1 cellular context compared by ENCODE assay signal in genomic region chr11:62544521-62545436, GRCh38.
TF ChIP-seq lines count a peak whose summit lies in the region.

No MANE protein-coding gene starts in this region.

TF ChIP-seq in K562, 482 proteins besides CTCF, POLR2A, EP300 and RAD21:
- TF ChIP-seq ZNF584 (CRISPR knock-in tag; IDR thresholded peaks at IDR 0.05; ENCODE audit: low read depth) (0 out of 2 replicates have a peak, but pooled peaks have one; percentile 49), MAX (CRISPR knock-in tag; IDR thresholded peaks at IDR 0.05) (0 out of 2 replicates have a peak, but pooled peaks have one; percentile 3), PRMT5 (CRISPR knock-in tag; IDR thresholded peaks at IDR 0.05) (no peak), ZEB2 (IDR thresholded peaks at IDR 0.05) (no peak), FOXP4 (CRISPR knock-in tag; IDR thresholded peaks at IDR 0.05; ENCODE audit: borderline replicate concordance) (peak; percentile 86), RBM34 (IDR thresholded peaks at IDR 0.05; ENCODE audit: borderline replicate concordance, insufficient read depth, low read length) (no peak), ZBTB5 (IDR thresholded peaks at IDR 0.05) (no peak), KDM5B (IDR thresholded peaks at IDR 0.05; ENCODE audit: insufficient replicate concordance, low read depth, low read length) (peak; percentile 24), REST (CRISPR knock-in tag; IDR thresholded peaks at IDR 0.05; ENCODE audit: low read depth) (0 out of 2 replicates have a peak, but pooled peaks have one; percentile 25), U2AF1 (optimal IDR thresholded peaks at IDR 0.05; ENCODE audit: low read depth, low read length) (peak; percentile 11), KDM2B (CRISPR knock-in tag; IDR thresholded peaks at IDR 0.05) (peak; percentile 70; the same call in 1 of the 2 replicates), TFAP4 (CRISPR knock-in tag; IDR thresholded peaks at IDR 0.05; ENCODE audit: borderline replicate concordance) (0 out of 2 replicates have a peak, but pooled peaks have one; percentile 4), SAP30 (IDR thresholded peaks at IDR 0.05; ENCODE audit: borderline replicate concordance, insufficient read depth, low read depth, low read length, poor library complexity, severe bottlenecking) (peak; percentile 71), CHD1 (IDR thresholded peaks at IDR 0.05; ENCODE audit: low read length) (peak; percentile 76), SRSF3 (IDR thresholded peaks at IDR 0.05; ENCODE audit: insufficient read depth, low read length) (0 out of 2 replicates have a peak, but pooled peaks have one; percentile 23), TAF15 (IDR thresholded peaks at IDR 0.05; ENCODE audit: low read depth, low read length) (no peak), SPI1 (IDR thresholded peaks at IDR 0.05; ENCODE audit: borderline replicate concordance, low read depth, low read length) (peak; percentile 68; the same call in 1 of the 2 replicates), MYC (IDR thresholded peaks at IDR 0.05; ENCODE audit: low read depth, low read length) (no peak), MYC (CRISPR knock-in tag; IDR thresholded peaks at IDR 0.05; ENCODE audit: borderline replicate concordance, low read depth) (peak; percentile 44; the same call in 1 of the 2 replicates), ZNF766 (CRISPR knock-in tag; conservative IDR thresholded peaks at IDR 0.05) (0 out of 2 replicates have a peak, but pooled peaks have one; percentile 19), ZNF133 (CRISPR knock-in tag; IDR thresholded peaks at IDR 0.05) (no peak), FOXA3 (CRISPR knock-in tag; conservative IDR thresholded peaks at IDR 0.05 in 1 of 2, IDR thresholded peaks at IDR 0.05 in 1 of 2) (0 out of 4 replicates have a peak, but pooled peaks of 1 of the 2 experiments have one; percentile 67), RB1 (IDR thresholded peaks at IDR 0.05; ENCODE audit: low read depth) (0 out of 2 replicates have a peak, but pooled peaks have one; percentile 10), STAT5B (CRISPR knock-in tag; IDR thresholded peaks at IDR 0.05) (no peak), ZSCAN29 (IDR thresholded peaks at IDR 0.05) (peak; percentile 60; the same call in 1 of the 2 replicates), ZNF740 (CRISPR knock-in tag; IDR thresholded peaks at IDR 0.05) (no peak), ZNF740 (tag; IDR thresholded peaks at IDR 0.05) (0 out of 4 replicates have a peak, but pooled peaks of 1 of the 2 experiments have one; percentile 7)
